In genomic region chr13:98044301-98044700, GRCh38 we compare ENCODE assay signal across 22 cellular contexts.
DNase-seq lines count a peak whose midpoint lies in the region; ATAC-seq lines count a peak whose summit lies in the region.
"Had no signal": no experiment of that assay in that cellular context is flagged by ENCODE, and none has a peak within 500 bp of the region (broad histone marks: within the 10 kb centered on the region; RNA-seq: fewer than 3 reads in every experiment).

No MANE protein-coding gene starts in this region.

- no peak overlapping the region for H3K27ac ChIP-seq in epithelial cell of prostate
- H3K27ac ChIP-seq: RWPE1, SK-N-MC had no signal

- ATAC-seq in GM18907 (IDR thresholded peaks at IDR 0.05; ENCODE audit: unreplicated experiment) = peak; percentile 57
- ATAC-seq in GM18517 (IDR thresholded peaks at IDR 0.05; ENCODE audit: unreplicated experiment) = no peak
- no peak for ATAC-seq in HG03521 (IDR thresholded peaks at IDR 0.05; ENCODE audit: unreplicated experiment)
- ATAC-seq: left ventricle myocardium superior; naive thymus-derived CD8-positive, alpha-beta T cell; T-helper 17 cell had no signal

- DNase-seq in HK-2 (ENCODE audit: unreplicated experiment) = peak; percentile 21
- DNase-seq in epithelial cell of prostate (ENCODE audit: low read depth, low spot score) = peak; percentile 49
- peak; percentile 78 for DNase-seq in renal cortical epithelial cell (ENCODE audit: low read depth)
- DNase-seq in activated T-cell treated with anti-CD3 and anti-CD28 coated beads for 4 hours = no peak
- DNase-seq: activated CD4-positive, alpha-beta T cell treated with anti-CD3 and anti-CD28 coated beads for 48 hours; activated CD8-positive, alpha-beta memory T cell treated with anti-CD3 and anti-CD28 coated beads for 24 hours; activated effector memory CD4-positive, alpha-beta T cell treated with anti-CD3 and anti-CD28 coated beads, Interleukin-2, amount 50 U/mL, for 16 hours; activated naive CD8-positive, alpha-beta T cell treated with anti-CD3 and anti-CD28 coated beads, Interleukin-2, amount 10 ng/mL, durations not matched to agents 7 days and 5 days; activated T-cell treated with anti-CD3 and anti-CD28 coated beads, Interleukin-2, amount 50 U/mL, for 1 hour; Calu3; left ventricle myocardium superior; naive thymus-derived CD8-positive, alpha-beta T cell; NCI-H1105; NCI-H1930; NCI-H82; retina; T-helper 17 cell had no signal
